ENCODE assay signal across 2 cellular contexts in genomic region chr2:63486861-63487290, GRCh38.
A peak's percentile ranks its signal among the peaks of the same experiment; 100 is the strongest.
TF ChIP-seq lines count a peak whose summit lies in the region.

No MANE protein-coding gene starts in this region.

TF ChIP-seq in GM23338, 12 proteins besides CTCF, POLR2A, EP300 and RAD21 (continued from another document):
- no peak for TF ChIP-seq EZH2phosphoT487 (IDR thresholded peaks at IDR 0.05; ENCODE audit: unreplicated experiment)
- TF ChIP-seq POLR2AphosphoS5 (IDR thresholded peaks at IDR 0.05; ENCODE audit: low read depth) = no peak
- TF ChIP-seq ZNF114 (CRISPR knock-in tag; IDR thresholded peaks at IDR 0.05) = no peak
- no peak for TF ChIP-seq ZNF462 (CRISPR knock-in tag; IDR thresholded peaks at IDR 0.05)
- TF ChIP-seq ZNF331 (CRISPR knock-in tag; IDR thresholded peaks at IDR 0.05; ENCODE audit: low read depth) = no peak
- TF ChIP-seq ETS1 (IDR thresholded peaks at IDR 0.05) = no peak
- TF ChIP-seq REST (IDR thresholded peaks at IDR 0.05; ENCODE audit: unreplicated experiment) = no peak
- TF ChIP-seq CREB1 (CRISPR knock-in tag; IDR thresholded peaks at IDR 0.05; ENCODE audit: low read depth) = no peak
- TF ChIP-seq NANOG (IDR thresholded peaks at IDR 0.05; ENCODE audit: borderline replicate concordance) = no peak
TF ChIP-seq in GM23338: peak in this region for 0.

TF ChIP-seq in GM12878, 131 proteins besides CTCF, POLR2A, EP300 and RAD21:
- TF ChIP-seq PKNOX1 (IDR thresholded peaks at IDR 0.05) (no peak), YBX1 (IDR thresholded peaks at IDR 0.05) (no peak), ZNF207 (IDR thresholded peaks at IDR 0.05; ENCODE audit: borderline replicate concordance) (no peak), SMC3 (IDR thresholded peaks at IDR 0.05; ENCODE audit: borderline replicate concordance, low read length) (peak; percentile 12; the same call in 1 of the 2 replicates)
